20 cellular contexts compared by ENCODE assay signal in genomic region chr2:69348781-69349180, GRCh38. TPM values are rescaled to one million over a fixed set of nuclear protein-coding genes. Genes with fewer than 3 reads are reported as not detected.
DNase-seq lines count a peak whose midpoint lies in the region; ATAC-seq and TF ChIP-seq lines count a peak whose summit lies in the region.
"Had no signal": no experiment of that assay in that cellular context is flagged by ENCODE, and none has a peak within 500 bp of the region (broad histone marks: within the 10 kb centered on the region; RNA-seq: fewer than 3 reads in every experiment).

No MANE protein-coding gene starts in this region.

- H3K4me2 ChIP-seq in neural progenitor cell (no peak overlapping the region), trophoblast cell (ENCODE audit: low read length) (no peak overlapping the region)
- H3K4me2 ChIP-seq: PC-9 had no signal

- H3K4me1 ChIP-seq in endodermal cell (ENCODE audit: control insufficient read depth, insufficient read depth, low read length) (peaks cover 9% of the 10 kb centered on the region), neural progenitor cell (peaks cover 26% of the 10 kb centered on the region), trophoblast cell (ENCODE audit: control insufficient read depth in 1 of 2, insufficient read depth in 2 of 2, low read length in 2 of 2) (no peaks in the 10 kb centered on the region)

- 29 to 83% methylated on average over 1 of the region's 1 CpG for WGBS in endodermal cell (ENCODE audit: insufficient coverage in 1 of 2, insufficient read length in 1 of 2), 2 experiments
- no CpG with 5 or more reads among the region's 1 CpG for WGBS in trophoblast cell (ENCODE audit: extremely low coverage, insufficient coverage, insufficient read length)

- H2BK5ac ChIP-seq in trophoblast cell (ENCODE audit: low read depth, low read length, poor library complexity) = no peak overlapping the region

- no peak overlapping the region for H2AK5ac ChIP-seq in trophoblast cell (ENCODE audit: low read length)

- no peak for DNase-seq in activated T-cell treated with anti-CD3 and anti-CD28 coated beads, Interleukin-2, amount 50 U/mL, for 72 hours
- no peak for DNase-seq in activated T-cell treated with anti-CD3 and anti-CD28 coated beads, Interleukin-2, amount 50 U/mL, for 4 hours
- DNase-seq in T-helper 17 cell (no peak), endodermal cell (peak; percentile 54), neural progenitor cell (ENCODE audit: low spot score) (peak; percentile 36), trophoblast cell (no peak), NCI-H2107 treated with DMSO at 0.1 percent for 48 hours (lab: John Stamatoyannopoulos, UW; ENCODE audit: unreplicated experiment) (no peak)
- DNase-seq: CD4-positive, CD25-positive, alpha-beta regulatory T cell; DMS53; Kasumi-1; NCI-H1092 treated with DMSO at 0.1 percent for 48 hours; NCI-H1436; NCI-H187; NCI-H2081 treated with DMSO at 0.1 percent for 48 hours; NCI-H2171 treated with DMSO at 0.1 percent for 48 hours; NCI-H345; NCI-H510A treated with DMSO at 0.1 percent for 48 hours; PC-9; Right ventricle myocardium superior had no signal

- H3K79me1 ChIP-seq in trophoblast cell (ENCODE audit: low read length) = no peaks in the 10 kb centered on the region

- H3K9me3 ChIP-seq in T-helper 17 cell (ENCODE audit: control insufficient read depth, low read length, poor library complexity, severe bottlenecking) = no peaks in the 10 kb centered on the region
- H3K9me3 ChIP-seq in endodermal cell (ENCODE audit: control insufficient read depth, low read length) = no peaks in the 10 kb centered on the region
- no peaks in the 10 kb centered on the region for H3K9me3 ChIP-seq in neural progenitor cell (ENCODE audit: low read depth)
- H3K9me3 ChIP-seq in trophoblast cell (ENCODE audit: insufficient read depth, low read depth, low read length) = no peaks in the 10 kb centered on the region

- H3K79me2 ChIP-seq in neural progenitor cell (ENCODE audit: low read depth) (no peaks in the 10 kb centered on the region), trophoblast cell (ENCODE audit: control insufficient read depth, insufficient read depth, low read length, poor library complexity) (no peaks in the 10 kb centered on the region)

- no peaks in the 10 kb centered on the region for H3K27me3 ChIP-seq in endodermal cell (ENCODE audit: control insufficient read depth, insufficient read depth, low read length, poor library complexity, severe bottlenecking)
- no peaks in the 10 kb centered on the region for H3K27me3 ChIP-seq in neural progenitor cell
- no peaks in the 10 kb centered on the region for H3K27me3 ChIP-seq in trophoblast cell (ENCODE audit: insufficient read depth, low read length)

- peaks cover 10 to 28% of the 10 kb centered on the region in 2 donors for H3K36me3 Mint-ChIP-seq in activated T-cell treated with anti-CD3 and anti-CD28 coated beads, Interleukin-2, amount 50 U/mL, for 72 hours (ENCODE audit: insufficient read depth in 2 of 2)
- peaks cover 33% of the 10 kb centered on the region for H3K36me3 Mint-ChIP-seq in activated T-cell treated with anti-CD3 and anti-CD28 coated beads, Interleukin-2, amount 50 U/mL, for 4 hours (ENCODE audit: insufficient read depth)
- peaks cover 12% of the 10 kb centered on the region for H3K36me3 Mint-ChIP-seq in T-helper 17 cell (ENCODE audit: low read depth)
- peaks cover 65% of the 10 kb centered on the region for H3K36me3 Mint-ChIP-seq in endodermal cell (ENCODE audit: low read depth)
- H3K36me3 Mint-ChIP-seq in neural progenitor cell = peaks cover 23% of the 10 kb centered on the region

- peaks cover 30% of the 10 kb centered on the region for H3F3A ChIP-seq in neural progenitor cell (ENCODE audit: low read depth)

- no peak overlapping the region for H3K9ac ChIP-seq in endodermal cell (ENCODE audit: extremely low read depth, low read length, poor library complexity, severe bottlenecking)
- H3K9ac ChIP-seq in neural progenitor cell = no peak overlapping the region
- no peak overlapping the region for H3K9ac ChIP-seq in trophoblast cell (ENCODE audit: low read length)

- H4K8ac ChIP-seq in trophoblast cell (ENCODE audit: low read depth, low read length) = no peak overlapping the region

- H2BK12ac ChIP-seq in trophoblast cell (ENCODE audit: low read length) = no peak overlapping the region

- H2AFZ ChIP-seq in neural progenitor cell (replicated peaks) (no peak overlapping the region), trophoblast cell (ENCODE audit: insufficient read depth, low read length, poor library complexity) (no peak overlapping the region)
- H2AFZ ChIP-seq: PC-9 had no signal

- H4K12ac ChIP-seq in trophoblast cell (ENCODE audit: low read depth, low read length) = no peak overlapping the region

- H4K91ac ChIP-seq in trophoblast cell (ENCODE audit: low read depth, low read length) = no peak overlapping the region

- no peak overlapping the region for H2BK120ac ChIP-seq in trophoblast cell (ENCODE audit: insufficient read depth, low read length, poor library complexity)

- H3K27me3 Mint-ChIP-seq in activated T-cell treated with anti-CD3 and anti-CD28 coated beads, Interleukin-2, amount 50 U/mL, for 72 hours (ENCODE audit: low read depth) = no peaks in the 10 kb centered on the region
- no peaks in the 10 kb centered on the region for H3K27me3 Mint-ChIP-seq in activated T-cell treated with anti-CD3 and anti-CD28 coated beads, Interleukin-2, amount 50 U/mL, for 4 hours (ENCODE audit: low read depth)
- no peaks in the 10 kb centered on the region for H3K27me3 Mint-ChIP-seq in T-helper 17 cell
- no peaks in the 10 kb centered on the region for H3K27me3 Mint-ChIP-seq in endodermal cell (ENCODE audit: insufficient read depth)
- H3K27me3 Mint-ChIP-seq in neural progenitor cell (ENCODE audit: insufficient read depth, low read depth) = no peaks in the 10 kb centered on the region
- H3K27me3 Mint-ChIP-seq: CD4-positive, CD25-positive, alpha-beta regulatory T cell had no signal

- no peaks in the 10 kb centered on the region for H3K9me3 Mint-ChIP-seq in activated T-cell treated with anti-CD3 and anti-CD28 coated beads, Interleukin-2, amount 50 U/mL, for 72 hours
- H3K9me3 Mint-ChIP-seq in activated T-cell treated with anti-CD3 and anti-CD28 coated beads, Interleukin-2, amount 50 U/mL, for 4 hours = no peaks in the 10 kb centered on the region
- H3K9me3 Mint-ChIP-seq in endodermal cell (no peaks in the 10 kb centered on the region), neural progenitor cell (no peaks in the 10 kb centered on the region)
- H3K9me3 Mint-ChIP-seq: CD4-positive, CD25-positive, alpha-beta regulatory T cell had no signal

- H3K27ac ChIP-seq in endodermal cell (ENCODE audit: low read depth, low read length) (no peak overlapping the region), neural progenitor cell (no peak overlapping the region), trophoblast cell (ENCODE audit: low read depth, low read length) (no peak overlapping the region)
- H3K27ac ChIP-seq: PC-9 had no signal

- peaks cover 5% of the 10 kb centered on the region for H4K20me1 ChIP-seq in neural progenitor cell (ENCODE audit: low read depth)

- no peak overlapping the region for H3K18ac ChIP-seq in trophoblast cell (ENCODE audit: low read length)

- no peak overlapping the region for H3K4me3 Mint-ChIP-seq in activated T-cell treated with anti-CD3 and anti-CD28 coated beads, Interleukin-2, amount 50 U/mL, for 72 hours
- H3K4me3 Mint-ChIP-seq in activated T-cell treated with anti-CD3 and anti-CD28 coated beads, Interleukin-2, amount 50 U/mL, for 4 hours = no peak overlapping the region
- H3K4me3 Mint-ChIP-seq in T-helper 17 cell = no peak overlapping the region
- H3K4me3 Mint-ChIP-seq in endodermal cell = peak overlapping the region; percentile 2
- no peak overlapping the region for H3K4me3 Mint-ChIP-seq in neural progenitor cell
- H3K4me3 Mint-ChIP-seq: CD4-positive, CD25-positive, alpha-beta regulatory T cell had no signal

- TF ChIP-seq CTCF in endodermal cell (conservative IDR thresholded peaks at IDR 0.05) (no peak), neural progenitor cell (IDR thresholded peaks at IDR 0.05) (no peak)

- peak overlapping the region; percentile 3 for H3K27ac Mint-ChIP-seq in activated T-cell treated with anti-CD3 and anti-CD28 coated beads, Interleukin-2, amount 50 U/mL, for 72 hours
- H3K27ac Mint-ChIP-seq in T-helper 17 cell (peak overlapping the region; percentile 37), endodermal cell (peak overlapping the region; percentile 6), neural progenitor cell (peak overlapping the region; percentile 1)

- H3K23ac ChIP-seq in trophoblast cell (ENCODE audit: low read length) = no peak overlapping the region

- no peak for ATAC-seq in activated T-cell treated with anti-CD3 and anti-CD28 coated beads, Interleukin-2, amount 50 U/mL, for 72 hours (replicated peaks in 1 of 2)
- ATAC-seq in activated T-cell treated with anti-CD3 and anti-CD28 coated beads, Interleukin-2, amount 50 U/mL, for 4 hours = no peak
- no peak for ATAC-seq in T-helper 17 cell
- no peak for ATAC-seq in HG02623 (IDR thresholded peaks at IDR 0.05; ENCODE audit: unreplicated experiment)

- H3K36me3 ChIP-seq in endodermal cell (ENCODE audit: control insufficient read depth, insufficient read depth, low read length) (peaks cover 61% of the 10 kb centered on the region), neural progenitor cell (peaks cover 26% of the 10 kb centered on the region), trophoblast cell (ENCODE audit: control insufficient read depth in 1 of 2, insufficient read depth in 2 of 2, low read length in 2 of 2) (peaks cover 38 to 47% of the 10 kb centered on the region in 2 experiments)

- H3K4me3 ChIP-seq in endodermal cell (ENCODE audit: low read length) (peak overlapping the region; percentile 3), neural progenitor cell (no peak overlapping the region), trophoblast cell (ENCODE audit: low read depth, low read length) (no peak overlapping the region)
- H3K4me3 ChIP-seq: PC-9 had no signal

- no peak overlapping the region for H3K14ac ChIP-seq in trophoblast cell (ENCODE audit: low read length)

- peaks cover 20% of the 10 kb centered on the region for H3K4me1 Mint-ChIP-seq in activated T-cell treated with anti-CD3 and anti-CD28 coated beads, Interleukin-2, amount 50 U/mL, for 72 hours (ENCODE audit: low read depth)
- no peaks in the 10 kb centered on the region for H3K4me1 Mint-ChIP-seq in activated T-cell treated with anti-CD3 and anti-CD28 coated beads, Interleukin-2, amount 50 U/mL, for 4 hours (ENCODE audit: low read depth)
- H3K4me1 Mint-ChIP-seq in T-helper 17 cell (peaks cover 3% of the 10 kb centered on the region), endodermal cell (peaks cover 23% of the 10 kb centered on the region), neural progenitor cell (peaks cover 7% of the 10 kb centered on the region)
- H3K4me1 Mint-ChIP-seq: CD4-positive, CD25-positive, alpha-beta regulatory T cell had no signal

- H3K4ac ChIP-seq in trophoblast cell (ENCODE audit: low read depth, low read length) = no peak overlapping the region

RNA-seq across cellular contexts. Expression of gene GFPT1, which starts 38.2 kb away (rescaled TPM):
- total RNA-seq in activated T-cell treated with anti-CD3 and anti-CD28 coated beads, Interleukin-2, amount 50 U/mL, for 72 hours = 10 to 100 TPM; 46.3 to 55.1 TPM
- 10 to 100 TPM; 40.7 to 44.5 (median 41.3) TPM for total RNA-seq in activated T-cell treated with anti-CD3 and anti-CD28 coated beads, Interleukin-2, amount 50 U/mL, for 4 hours
- total RNA-seq in T-helper 17 cell (10 to 100 TPM; 15.1 to 18.7 TPM), endodermal cell (10 to 100 TPM; 79.8 to 95.9 TPM), neural progenitor cell (ENCODE audit: low replicate concordance) (34.8 and 54.3 TPM in 2 replicates)
- polyA plus RNA-seq in endodermal cell (2013, experiment 1 of 2) = 25.9 TPM
- 25.8 TPM for polyA plus RNA-seq in endodermal cell (2013, experiment 2 of 2)
- polyA plus RNA-seq in trophoblast cell (2013) = 73.9 and 76.7 TPM in 2 replicates

Comparison
In these comparisons a context has a peak if more than half of its experiments do, and no peak if none do; other contexts are left out.
1. DNase-seq: peak in endodermal cell (single experiment) and neural progenitor cell (single experiment); none in activated T-cell treated with anti-CD3 and anti-CD28 coated beads, Interleukin-2, amount 50 U/mL, for 72 hours (0 of 2), activated T-cell treated with anti-CD3 and anti-CD28 coated beads, Interleukin-2, amount 50 U/mL, for 4 hours (single experiment), T-helper 17 cell (0 of 3), trophoblast cell (0 of 2) and NCI-H2107 treated with DMSO at 0.1 percent for 48 hours (single experiment).
2. Peak in every context shown above with its lines, with median percentiles within 50 percentile points of each other: H3K27ac Mint-ChIP-seq.